ENCODE assay signal across 24 cellular contexts in the genomic region with DNA sequence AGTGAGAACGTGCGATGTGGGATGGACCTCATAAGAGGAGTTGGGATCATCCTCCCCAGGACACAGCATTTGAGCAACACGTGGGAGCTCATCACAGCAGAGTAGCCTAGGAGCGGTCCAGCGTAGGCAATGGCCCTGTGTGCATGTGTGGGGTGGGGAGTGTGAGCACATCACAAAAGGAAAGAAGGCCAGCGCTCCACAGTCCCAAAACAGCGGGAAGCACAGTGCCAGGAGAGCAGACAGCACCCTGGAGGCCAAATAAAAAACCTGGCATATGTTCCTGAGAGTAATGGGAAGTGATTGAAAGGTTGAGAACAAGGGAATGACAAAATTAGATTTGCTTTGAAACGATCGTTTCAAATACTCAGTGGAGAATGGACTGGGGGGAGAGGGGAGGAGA.
"Had no signal": no experiment of that assay in that cellular context is flagged by ENCODE, and none has a peak within 500 bp of the region (broad histone marks: within the 10 kb centered on the region; RNA-seq: fewer than 3 reads in every experiment).

No MANE protein-coding gene starts in this region.

- H3K4me1 Mint-ChIP-seq: activated naive CD8-positive, alpha-beta T cell treated with anti-CD3 and anti-CD28 coated beads, Interleukin-2, amount 10 ng/mL, durations not matched to agents 7 days and 5 days; central memory CD8-positive, alpha-beta T cell; T-cell had no signal

- H3K27ac Mint-ChIP-seq: activated naive CD4-positive, alpha-beta T cell treated with anti-CD3 and anti-CD28 coated beads for 36 hours; activated naive CD8-positive, alpha-beta T cell treated with anti-CD3 and anti-CD28 coated beads, Interleukin-2, amount 10 ng/mL, durations not matched to agents 7 days and 5 days; effector memory CD8-positive, alpha-beta T cell; T-cell; T-helper 2 cell treated with Interferon-gamma antibody and Interleukin-4, amounts not matched to agents 5 μg/mL and 100 μg/mL, for 36 hours had no signal

- H3K4me1 ChIP-seq: breast epithelium, gastrocnemius medialis, tibial artery had no signal

- H3K27me3 ChIP-seq: breast epithelium, esophagus muscularis mucosa, gastrocnemius medialis, tibial artery had no signal

- H3K36me3 ChIP-seq: breast epithelium, esophagus muscularis mucosa, gastrocnemius medialis, tibial artery, WERI-Rb-1 had no signal

- H3K9me3 Mint-ChIP-seq: activated naive CD4-positive, alpha-beta T cell treated with anti-CD3 and anti-CD28 coated beads for 36 hours; activated naive CD8-positive, alpha-beta T cell treated with anti-CD3 and anti-CD28 coated beads, Interleukin-2, amount 10 ng/mL, durations not matched to agents 7 days and 5 days; neural crest cell; T-helper 2 cell treated with Interferon-gamma antibody and Interleukin-4, amounts not matched to agents 5 μg/mL and 100 μg/mL, for 36 hours had no signal

- H3K4me3 Mint-ChIP-seq: activated naive CD4-positive, alpha-beta T cell treated with anti-CD3 and anti-CD28 coated beads for 36 hours; activated naive CD8-positive, alpha-beta T cell treated with anti-CD3 and anti-CD28 coated beads, Interleukin-2, amount 10 ng/mL, durations not matched to agents 7 days and 5 days; activated T-cell treated with anti-CD3 and anti-CD28 coated beads, Interleukin-2, amount 50 U/mL, for 4 hours; central memory CD8-positive, alpha-beta T cell; effector memory CD8-positive, alpha-beta T cell; neural crest cell; T-cell; T-helper 2 cell treated with Interferon-gamma antibody and Interleukin-4, amounts not matched to agents 5 μg/mL and 100 μg/mL, for 36 hours had no signal

- ATAC-seq: activated T-cell treated with anti-CD3 and anti-CD28 coated beads, Interleukin-2, amount 50 U/mL, for 4 hours; effector memory CD8-positive, alpha-beta T cell; gastrocnemius medialis; left cardiac atrium; SK-N-SH treated with all-trans-retinoic acid at 6 μM for 48 hours; T-cell had no signal

- H3K27ac ChIP-seq: breast epithelium, gastrocnemius medialis, tibial artery, WERI-Rb-1 had no signal

- H3K27me3 Mint-ChIP-seq: activated naive CD8-positive, alpha-beta T cell treated with anti-CD3 and anti-CD28 coated beads, Interleukin-2, amount 10 ng/mL, durations not matched to agents 7 days and 5 days had no signal

- H3K4me3 ChIP-seq: breast epithelium, esophagus muscularis mucosa, gastrocnemius medialis, tibial artery had no signal

- DNase-seq: activated CD4-positive, alpha-beta T cell treated with anti-CD3 and anti-CD28 coated beads, Interleukin-2, amount 50 U/mL, for 4 hours; activated CD8-positive, alpha-beta memory T cell treated with anti-CD3 and anti-CD28 coated beads, Interleukin-2, amount 50 U/mL, for 48 hours; activated naive CD4-positive, alpha-beta T cell treated with anti-CD3 and anti-CD28 coated beads for 36 hours; activated naive CD8-positive, alpha-beta T cell treated with anti-CD3 and anti-CD28 coated beads, Interleukin-2, amount 10 ng/mL, durations not matched to agents 7 days and 5 days; activated T-cell treated with anti-CD3 and anti-CD28 coated beads, Interleukin-2, amount 50 U/mL, for 4 hours; amniotic stem cell; effector memory CD8-positive, alpha-beta T cell; gastrocnemius medialis; hippocampal formation; islet precursor cell; left cardiac atrium; stimulated activated CD4-positive, alpha-beta T cell treated with anti-CD3 and anti-CD28 coated beads, Interleukin-2, amount 100 ng/mL, for 48 hours; stimulated activated CD8-positive, alpha-beta memory T cell treated with anti-CD3 and anti-CD28 coated beads, Interleukin-4, amount 100 ng/mL, for 48 hours; stimulated activated naive CD4-positive, alpha-beta T cell; substantia nigra; T-cell; tibial artery; WERI-Rb-1 had no signal

- H3K9me3 ChIP-seq: esophagus muscularis mucosa, gastrocnemius medialis, tibial artery had no signal

- H3K36me3 Mint-ChIP-seq: activated naive CD8-positive, alpha-beta T cell treated with anti-CD3 and anti-CD28 coated beads, Interleukin-2, amount 10 ng/mL, durations not matched to agents 7 days and 5 days; T-cell had no signal
